11 cellular contexts compared by ENCODE assay signal in genomic region chr13:112928958-112929777, GRCh38. TPM values are rescaled to one million over a fixed set of nuclear protein-coding genes. Genes with fewer than 3 reads are reported as not detected.
DNase-seq lines count a peak whose midpoint lies in the region; ATAC-seq, FAIRE-seq and TF ChIP-seq lines count a peak whose summit lies in the region.
"Had no signal": no experiment of that assay in that cellular context is flagged by ENCODE, and none has a peak within 500 bp of the region (broad histone marks: within the 10 kb centered on the region; RNA-seq: fewer than 3 reads in every experiment).

No MANE protein-coding gene starts in this region.

- no peaks in the 10 kb centered on the region for H3K79me2 ChIP-seq in endothelial cell of umbilical vein (ENCODE audit: control insufficient read depth, insufficient read depth, low read length)

- DNase-seq in G401 (ENCODE audit: low spot score), result peak; percentile 44
- DNase-seq in NCI-H510A (lab: John Stamatoyannopoulos, UW), result peak; percentile 59
- DNase-seq in endothelial cell of umbilical vein (ENCODE audit: low read depth, low spot score), result peak; percentile 26
- no peak for DNase-seq in GM19240 (ENCODE audit: insufficient read length, low spot score)
- no peak for DNase-seq in AML-193 (lab: John Stamatoyannopoulos, UW)
- no peak for DNase-seq in NCI-H446 (lab: John Stamatoyannopoulos, UW)
- DNase-seq: immature natural killer cell; stimulated activated CD4-positive, alpha-beta T cell treated with anti-CD3 and anti-CD28 coated beads, Interleukin-12 subunit alpha, Interleukin-12 subunit beta, amount 100 ng/mL, for 4 hours had no signal

- H4K20me1 ChIP-seq in endothelial cell of umbilical vein (replicated peaks; ENCODE audit: control insufficient read depth, extremely low read depth, insufficient read depth, low read length), result no peaks in the 10 kb centered on the region

- peaks cover 3% of the 10 kb centered on the region for H3K27me3 Mint-ChIP-seq in nephron (ENCODE audit: low read depth)

- H3K9ac ChIP-seq in endothelial cell of umbilical vein (replicated peaks; ENCODE audit: extremely low read depth, insufficient read depth, low read length), result no peak overlapping the region

- H3K4me2 ChIP-seq in endothelial cell of umbilical vein (ENCODE audit: insufficient read depth, low read length), result no peak overlapping the region

- intact Hi-C loops in endothelial cell of umbilical vein (cut with micrococcal nuclease), result no loop called here

- H3K9me3 Mint-ChIP-seq in nephron, result peaks cover 6% of the 10 kb centered on the region
- H3K9me3 Mint-ChIP-seq: immature natural killer cell had no signal

- no peaks in the 10 kb centered on the region for H3K9me1 ChIP-seq in endothelial cell of umbilical vein (replicated peaks; ENCODE audit: control insufficient read depth, extremely low read depth, insufficient read depth, low read length)

- TF ChIP-seq POLR2A in endothelial cell of umbilical vein (IDR thresholded peaks at IDR 0.05; ENCODE audit: low read depth, low read length), result no peak

- H3K27me3 ChIP-seq in endothelial cell of umbilical vein (ENCODE audit: control insufficient read depth in 2 of 2, insufficient read depth in 2 of 2, low read length in 2 of 2), result peaks cover 31 to 39% of the 10 kb centered on the region in 2 experiments

- H2AFZ ChIP-seq in endothelial cell of umbilical vein (ENCODE audit: low read depth, low read length), result no peak overlapping the region

- H3K9me3 ChIP-seq in endothelial cell of umbilical vein (replicated peaks; ENCODE audit: control insufficient read depth, insufficient read depth, low read length), result no peaks in the 10 kb centered on the region

- H3K4me1 ChIP-seq in endothelial cell of umbilical vein (ENCODE audit: control insufficient read depth, extremely low read depth, insufficient read depth, low read length), result peaks cover 7% of the 10 kb centered on the region

- peak overlapping the region; percentile 68 to 74 (median 71) for H3K4me3 Mint-ChIP-seq in nephron
- H3K4me3 Mint-ChIP-seq: immature natural killer cell had no signal

- TF ChIP-seq CTCF in endothelial cell of umbilical vein (IDR thresholded peaks at IDR 0.05; ENCODE audit: extremely low read depth in 1 of 2, insufficient read depth in 1 of 2, low read depth in 1 of 2, low read length in 2 of 2) (no peak), nephron (IDR thresholded peaks at IDR 0.05; ENCODE audit: unreplicated experiment in 3 of 3) (no peak)

- H3K27ac ChIP-seq in endothelial cell of umbilical vein (ENCODE audit: insufficient read depth, low read depth, low read length), result no peak overlapping the region

- CTCF ChIA-PET in endothelial cell of umbilical vein (lab: Charles Lee), result no interaction called here

- in situ Hi-C loops in G401 (cut with HindIII; ENCODE audit: low sequenced_read_pairs), result no loop called here

- FAIRE-seq in endothelial cell of umbilical vein (lab: Jason Lieb, UNC), result no peak
- FAIRE-seq: GM12878 had no signal

- H3K36me3 ChIP-seq in endothelial cell of umbilical vein (ENCODE audit: control insufficient read depth in 2 of 2, extremely low read depth in 1 of 2, insufficient read depth in 2 of 2, low read length in 2 of 2), result no peaks in the 10 kb centered on the region

- H3K27ac Mint-ChIP-seq in nephron, result peak overlapping the region; percentile 69 to 88 (median 78)
- H3K27ac Mint-ChIP-seq: immature natural killer cell had no signal

- no TSS peak for BruUV-seq in endothelial cell of umbilical vein (replicated peaks; lab: Mats Ljungman, UMichigan)

- no peak overlapping the region for H3K4me3 ChIP-seq in endothelial cell of umbilical vein (replicated peaks in 1 of 3; ENCODE audit: insufficient read depth in 1 of 3, low read depth in 1 of 3, low read length in 3 of 3)
- H3K4me3 ChIP-seq: GM12878 had no signal

- peaks cover 27% of the 10 kb centered on the region for H3K4me1 Mint-ChIP-seq in nephron

- ATAC-seq in HG02798 (IDR thresholded peaks at IDR 0.05; ENCODE audit: poor library complexity, unreplicated experiment), result no peak
- ATAC-seq: GM12878 had no signal

- POLR2A ChIA-PET in endothelial cell of umbilical vein (lab: Charles Lee), result no interaction called here

- dilution Hi-C loops in endothelial cell of umbilical vein (cut with MboI; ENCODE audit: extremely low pct_ligation_motif_present, low sequenced_read_pairs), result no loop called here

- peaks cover 6% of the 10 kb centered on the region for H3K36me3 Mint-ChIP-seq in nephron (ENCODE audit: low read depth)

TF ChIP-seq in endothelial cell of umbilical vein, 7 proteins besides CTCF, POLR2A, EP300 and RAD21:
- TF ChIP-seq MAX (IDR thresholded peaks at IDR 0.05; ENCODE audit: insufficient read depth, insufficient read length) (no peak), GATA2 (IDR thresholded peaks at IDR 0.05; ENCODE audit: insufficient read depth, insufficient read length, low read depth, low read length) (peak; percentile 16)

RNA-seq across cellular contexts. Expression of gene MCF2L, which starts 39.8 kb away (rescaled TPM):
- 2.8 and 4.7 TPM in 2 replicates for total RNA-seq in G401 (2014; rRNA removed; shearing (Covaris generic))
- 0.58 TPM in 1 of 2 replicates, not detected in the other for total RNA-seq in endothelial cell of umbilical vein
- polyA plus RNA-seq in endothelial cell of umbilical vein, result 0.06 and 0.33 TPM in 2 replicates
- polyA plus RNA-seq in endothelial cell of umbilical vein (2011; cell fraction: cytosol; rRNA removed), result 0.06 and 0.12 TPM in 2 replicates
- polyA plus RNA-seq in endothelial cell of umbilical vein (2011; cell fraction: nucleus; rRNA removed), result 0.48 and 0.50 TPM in 2 replicates
- polyA plus RNA-seq in endothelial cell of umbilical vein (2012), result 0.57 TPM in 1 of 2 replicates, not detected in the other
- polyA minus RNA-seq in endothelial cell of umbilical vein, result 0.29 TPM in 1 of 2 replicates, not detected in the other
- polyA minus RNA-seq in endothelial cell of umbilical vein (2011; cell fraction: cytosol; rRNA and poly(A)+ RNA removed), result 19.8 TPM
- polyA minus RNA-seq in endothelial cell of umbilical vein (2011; cell fraction: nucleus; rRNA and poly(A)+ RNA removed), result 0.29 and 0.38 TPM in 2 replicates

Comparison
In these comparisons a context has a peak if more than half of its experiments do, and no peak if none do; other contexts are left out.
1. DNase-seq: peak in G401 (single experiment), NCI-H510A (single experiment) and endothelial cell of umbilical vein (single experiment); none in GM19240 (single experiment), AML-193 (0 of 2) and NCI-H446 (0 of 2).